In the genomic region with DNA sequence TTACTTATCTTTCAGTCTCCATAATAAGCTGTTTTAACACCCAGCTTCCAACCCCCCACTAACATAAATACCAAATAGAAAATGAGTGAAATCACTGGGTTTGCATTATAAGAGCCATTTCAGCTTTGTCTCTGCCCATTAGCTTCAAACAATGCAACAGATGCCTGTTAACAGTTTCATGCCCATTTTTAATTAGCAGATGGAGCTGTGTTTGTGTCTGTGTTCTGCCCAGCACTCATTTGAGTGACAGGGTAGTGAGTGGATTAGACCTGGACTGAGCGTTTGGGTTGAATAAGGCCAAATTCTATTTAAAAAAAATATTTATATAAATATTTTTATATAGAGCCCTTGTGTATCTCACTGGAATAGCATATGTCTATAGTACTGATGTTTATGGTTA, we compare ENCODE assay signal across 15 cellular contexts. TPM values are rescaled to one million over a fixed set of nuclear protein-coding genes. Genes with fewer than 3 reads are reported as not detected.
DNase-seq lines count a peak whose midpoint lies in the region; ATAC-seq and TF ChIP-seq lines count a peak whose summit lies in the region.
"Had no signal": no experiment of that assay in that cellular context is flagged by ENCODE, and none has a peak within 500 bp of the region (broad histone marks: within the 10 kb centered on the region; RNA-seq: fewer than 3 reads in every experiment).

No MANE protein-coding gene starts in this region.

- TF ChIP-seq CTCF in brain (conservative IDR thresholded peaks at IDR 0.05), result no peak

- H3K27ac Mint-ChIP-seq in brain, result peak overlapping the region in 4 of 5 experiments; percentile 88 to 95 (median 91)
- H3K27ac Mint-ChIP-seq: activated T-helper 1 cell treated with anti-CD3 and anti-CD28 coated beads, Interleukin-12 subunit alpha, Interleukin-12 subunit beta, Interleukin-2, Interleukin-4 antibody, amounts not matched to agents 30 ng/mL and 10 ng/mL and 1 ng/mL, durations not matched to agents 14 hours and 24 hours and 36 hours had no signal

- H3K9me3 ChIP-seq in right cardiac atrium (ENCODE audit: control insufficient read depth, low read length), result no peaks in the 10 kb centered on the region

- no peaks in the 10 kb centered on the region for H3K9me3 Mint-ChIP-seq in brain
- H3K9me3 Mint-ChIP-seq: activated T-helper 1 cell treated with anti-CD3 and anti-CD28 coated beads, Interleukin-12 subunit alpha, Interleukin-12 subunit beta, Interleukin-2, Interleukin-4 antibody, amounts not matched to agents 30 ng/mL and 10 ng/mL and 1 ng/mL, durations not matched to agents 14 hours and 24 hours and 36 hours; endodermal cell had no signal

- DNase-seq in right cardiac atrium (no peak), Right ventricle myocardium inferior (ENCODE audit: missing footprints) (no peak), NCI-H2171 treated with DMSO at 0.1 percent for 48 hours (lab: John Stamatoyannopoulos, UW) (peak; percentile 88), CD1c-positive myeloid dendritic cell (ENCODE audit: extremely low spot score) (no peak), NCI-H748 treated with DMSO at 0.1 percent for 48 hours (lab: John Stamatoyannopoulos, UW) (no peak)
- DNase-seq: activated CD4-positive, alpha-beta T cell treated with anti-CD3 and anti-CD28 coated beads, Interleukin-2, amount 50 U/mL, for 1 hour; aorta; endodermal cell; left cardiac atrium; MM.1S; stimulated activated CD4-positive, alpha-beta T cell treated with anti-CD3 and anti-CD28 coated beads, Interleukin-2, amount 100 ng/mL, for 48 hours had no signal

- ATAC-seq in right cardiac atrium, result no peak
- ATAC-seq in Right ventricle myocardium inferior, result no peak
- no peak for ATAC-seq in HG03196 (IDR thresholded peaks at IDR 0.05; ENCODE audit: unreplicated experiment)
- ATAC-seq: left cardiac atrium had no signal

- H3K4me1 Mint-ChIP-seq in brain, result peaks cover 99% of the 10 kb centered on the region

- H3K36me3 ChIP-seq in urinary bladder (ENCODE audit: insufficient read depth), result no peaks in the 10 kb centered on the region

- H3K27ac ChIP-seq in right cardiac atrium (ENCODE audit: low read length) (peak overlapping the region; percentile 52), urinary bladder (ENCODE audit: low read depth) (peak overlapping the region; percentile 32)

- H3K4me3 ChIP-seq in right cardiac atrium (ENCODE audit: low read length) (no peak overlapping the region), urinary bladder (ENCODE audit: low read depth, low read length) (no peak overlapping the region)

- H3K36me3 Mint-ChIP-seq in brain, result peaks cover 13% of the 10 kb centered on the region

- intact Hi-C loops in right cardiac atrium (cut with DNase I), result loop anchor here in 1 of 4 donors (10.0 kb wide), 1 partner anchor 58 kb away; no protein-coding TSS in a partner anchor
- intact Hi-C loops in Right ventricle myocardium inferior (cut with DNase I), result no loop called here

- H3K4me3 Mint-ChIP-seq in brain, result peak overlapping the region in 4 of 5 experiments; percentile 53 to 77 (median 66)
- H3K4me3 Mint-ChIP-seq: activated T-helper 1 cell treated with anti-CD3 and anti-CD28 coated beads, Interleukin-12 subunit alpha, Interleukin-12 subunit beta, Interleukin-2, Interleukin-4 antibody, amounts not matched to agents 30 ng/mL and 10 ng/mL and 1 ng/mL, durations not matched to agents 14 hours and 24 hours and 36 hours; endodermal cell had no signal

- no peaks in the 10 kb centered on the region for H3K27me3 ChIP-seq in right cardiac atrium (ENCODE audit: control insufficient read depth, insufficient read depth)

- H3K4me1 ChIP-seq in right cardiac atrium (ENCODE audit: control insufficient read depth, insufficient read depth, low read length) (peaks cover 12% of the 10 kb centered on the region), urinary bladder (ENCODE audit: insufficient read depth) (no peaks in the 10 kb centered on the region)

- 61% methylated on average over 1 of the region's 1 CpG for WGBS in right cardiac atrium
- WGBS in urinary bladder, result 73% methylated on average over 1 of the region's 1 CpG

- peaks cover 1% of the 10 kb centered on the region for H3K27me3 Mint-ChIP-seq in brain

RNA-seq across cellular contexts. Expression of a gene that starts 7.4 kb away (rescaled TPM):
- total RNA-seq in right cardiac atrium (10 to 100 TPM; 16.1 to 21.5 (median 19.3) TPM), Right ventricle myocardium inferior (12.3 TPM), urinary bladder (105 TPM)
- polyA plus RNA-seq in right cardiac atrium (7.2 TPM), brain (ENCODE audit: insufficient read depth, low read depth, low replicate concordance) (3.1 TPM), urinary bladder (27.7 TPM)

RNA-seq across cellular contexts. Expression of a gene that starts 39.6 kb away (rescaled TPM):
- total RNA-seq in right cardiac atrium (100 to 1,000 TPM; 142 to 188 (median 159) TPM), Right ventricle myocardium inferior (193 TPM), urinary bladder (48.1 TPM)
- polyA plus RNA-seq in right cardiac atrium (183 TPM), brain (ENCODE audit: insufficient read depth, low read depth, low replicate concordance) (40.2 TPM), urinary bladder (97.4 TPM)
